11 cellular contexts compared by ENCODE assay signal in the genomic region with DNA sequence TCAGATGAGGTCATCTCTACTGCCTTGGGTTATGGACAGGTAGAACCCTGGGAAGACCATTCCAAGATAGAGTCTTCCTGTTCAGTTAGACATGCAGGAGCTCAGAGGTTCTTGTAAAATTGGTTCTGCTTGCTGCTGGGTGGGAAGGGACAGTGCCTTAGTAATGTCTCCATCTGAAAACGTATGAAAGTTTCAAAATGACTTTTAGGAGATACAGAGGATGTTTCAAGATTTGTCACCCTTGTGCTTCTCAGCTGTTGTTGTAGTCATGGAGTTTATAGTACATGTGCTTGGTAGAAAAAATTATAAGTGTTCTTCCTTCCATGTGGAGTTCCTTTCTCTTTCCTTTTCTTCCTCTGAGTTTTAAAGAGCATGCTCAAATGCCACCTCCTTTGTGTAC.
DNase-seq lines count a peak whose midpoint lies in the region; ATAC-seq and TF ChIP-seq lines count a peak whose summit lies in the region.
"Had no signal": no experiment of that assay in that cellular context is flagged by ENCODE, and none has a peak within 500 bp of the region (broad histone marks: within the 10 kb centered on the region; RNA-seq: fewer than 3 reads in every experiment).

No MANE protein-coding gene starts in this region.

- ATAC-seq in GM19025 (IDR thresholded peaks at IDR 0.05; ENCODE audit: low read depth, unreplicated experiment) (peak; percentile 91), HG02759 (IDR thresholded peaks at IDR 0.05; ENCODE audit: unreplicated experiment) (peak; percentile 98), HG03558 (IDR thresholded peaks at IDR 0.05; ENCODE audit: extremely low read depth, unreplicated experiment) (peak; percentile 97)

- TF ChIP-seq CTCF in GM12865 (IDR thresholded peaks at IDR 0.05; ENCODE audit: insufficient read depth, low read depth, low read length, missing control alignments): no peak

- peak; percentile 75 for DNase-seq in GM12865 (ENCODE audit: low read depth)
- no peak for DNase-seq in NCI-H2171 treated with DMSO at 0.1 percent for 48 hours (lab: John Stamatoyannopoulos, UW)
- DNase-seq in NCI-H1694 treated with DMSO at 0.1 percent for 48 hours (lab: John Stamatoyannopoulos, UW): no peak
- DNase-seq in anterior cingulate cortex (lab: John Stamatoyannopoulos, UW): no peak
- DNase-seq in SK-N-DZ (ENCODE audit: low spot score): no peak
- DNase-seq: activated gamma-delta T cell treated with Interleukin-2 at 50 U/mL for 16 hours; CD4-positive, alpha-beta memory T cell; NCI-H524 had no signal

- H3K4me3 ChIP-seq in GM12865 (ENCODE audit: low read depth, low read length): no peak overlapping the region
